In genomic region chr14:49861581-49861922, GRCh38 we compare ENCODE assay signal across 9 cellular contexts. TPM values are rescaled to one million over a fixed set of nuclear protein-coding genes. Genes with fewer than 3 reads are reported as not detected.
DNase-seq lines count a peak whose midpoint lies in the region; ATAC-seq and TF ChIP-seq lines count a peak whose summit lies in the region.
"Had no signal": no experiment of that assay in that cellular context is flagged by ENCODE, and none has a peak within 500 bp of the region (broad histone marks: within the 10 kb centered on the region; RNA-seq: fewer than 3 reads in every experiment).

No MANE protein-coding gene starts in this region.

- TF ChIP-seq EP300 in esophagus muscularis mucosa (IDR thresholded peaks at IDR 0.05) = no peak

- intact Hi-C loops in esophagus muscularis mucosa (cut with DNase I) = no loop called here

- no peaks in the 10 kb centered on the region for H3K27me3 ChIP-seq in esophagus muscularis mucosa
- no peaks in the 10 kb centered on the region for H3K27me3 ChIP-seq in muscle layer of duodenum (ENCODE audit: low read depth, low read length)

- H3K27me3 Mint-ChIP-seq in stimulated activated naive B cell treated with anti-CD40 and anti-IgM and Interleukin-4, amounts not matched to agents 10 μg/mL and 1 μg/mL and 100 μg/mL, for 72 hours = peaks cover 0 to 5% of the 10 kb centered on the region in 2 donors

- ATAC-seq in HG02610 (IDR thresholded peaks at IDR 0.05; ENCODE audit: unreplicated experiment) = peak; percentile 20
- ATAC-seq in stimulated activated naive B cell treated with anti-CD40 and anti-IgM and Interleukin-4, amounts not matched to agents 10 μg/mL and 1 μg/mL and 100 μg/mL, for 72 hours (replicated peaks) = peak; percentile 26 to 37
- ATAC-seq in GM21390 (IDR thresholded peaks at IDR 0.05; ENCODE audit: unreplicated experiment) = no peak

- H3K4me3 ChIP-seq in esophagus muscularis mucosa (peak overlapping the region; percentile 62 to 78 (median 74)), muscle layer of duodenum (ENCODE audit: low read depth in 1 of 2, low read length in 2 of 2) (peak overlapping the region; percentile 77 to 91)

- TF ChIP-seq CTCF in esophagus muscularis mucosa (IDR thresholded peaks at IDR 0.05) = no peak

- H3K9me3 Mint-ChIP-seq in stimulated activated naive B cell treated with anti-CD40 and anti-IgM and Interleukin-4, amounts not matched to agents 10 μg/mL and 1 μg/mL and 100 μg/mL, for 72 hours = peaks cover 0 to 3% of the 10 kb centered on the region in 2 donors
- H3K9me3 Mint-ChIP-seq: activated naive CD4-positive, alpha-beta T cell treated with anti-CD3 and anti-CD28 coated beads, Interleukin-2, amount 50 U/mL, for 24 hours had no signal

- DNase-seq in DMS 273 treated with DMSO at 0.1 percent for 48 hours (lab: John Stamatoyannopoulos, UW) (peak; percentile 84), NOMO-1 treated with dmso at 0.1 percent for 144 hours (lab: John Stamatoyannopoulos, UW; ENCODE audit: unreplicated experiment) (peak; percentile 70), activated T-cell treated with anti-CD3 and anti-CD28 coated beads for 1 hour (ENCODE audit: low read depth) (peak; percentile 48), esophagus muscularis mucosa (ENCODE audit: extremely low spot score) (peak; percentile 92)
- DNase-seq in stimulated activated naive B cell treated with anti-CD40 and anti-IgM and Interleukin-4, amounts not matched to agents 10 μg/mL and 1 μg/mL and 100 μg/mL, for 72 hours = peak; percentile 62

- no peak overlapping the region for H3K27ac Mint-ChIP-seq in stimulated activated naive B cell treated with anti-CD40 and anti-IgM and Interleukin-4, amounts not matched to agents 10 μg/mL and 1 μg/mL and 100 μg/mL, for 72 hours
- H3K27ac Mint-ChIP-seq: activated naive CD4-positive, alpha-beta T cell treated with anti-CD3 and anti-CD28 coated beads, Interleukin-2, amount 50 U/mL, for 24 hours had no signal

- peaks cover 1 to 12% of the 10 kb centered on the region in 2 donors for H3K36me3 Mint-ChIP-seq in stimulated activated naive B cell treated with anti-CD40 and anti-IgM and Interleukin-4, amounts not matched to agents 10 μg/mL and 1 μg/mL and 100 μg/mL, for 72 hours
- H3K36me3 Mint-ChIP-seq: activated naive CD4-positive, alpha-beta T cell treated with anti-CD3 and anti-CD28 coated beads, Interleukin-2, amount 50 U/mL, for 24 hours had no signal

- peak overlapping the region; percentile 96 to 99 (median 98) for H3K27ac ChIP-seq in esophagus muscularis mucosa (replicated peaks in 1 of 4)
- H3K27ac ChIP-seq in muscle layer of duodenum (ENCODE audit: low read length) = peak overlapping the region; percentile 100

- H3K4me1 ChIP-seq in esophagus muscularis mucosa (peaks cover 5 to 42% (median 36%) of the 10 kb centered on the region in 4 donors), muscle layer of duodenum (ENCODE audit: control insufficient read depth in 1 of 2, insufficient read depth in 2 of 2, low read length in 2 of 2) (peaks cover 4 to 5% of the 10 kb centered on the region in 2 donors)

- TF ChIP-seq POLR2A in esophagus muscularis mucosa (IDR thresholded peaks at IDR 0.05; ENCODE audit: low read depth) = peak; percentile 2

- H3K9me3 ChIP-seq in esophagus muscularis mucosa (no peaks in the 10 kb centered on the region), muscle layer of duodenum (ENCODE audit: control insufficient read depth in 1 of 2, low read length in 2 of 2) (no peaks in the 10 kb centered on the region)

- H3K4me1 Mint-ChIP-seq in stimulated activated naive B cell treated with anti-CD40 and anti-IgM and Interleukin-4, amounts not matched to agents 10 μg/mL and 1 μg/mL and 100 μg/mL, for 72 hours = peaks cover 18 to 31% of the 10 kb centered on the region in 2 donors

- H3K36me3 ChIP-seq in esophagus muscularis mucosa (no peaks in the 10 kb centered on the region), muscle layer of duodenum (ENCODE audit: control insufficient read depth in 1 of 2, insufficient read depth in 2 of 2, low read length in 2 of 2) (peaks cover 0 to 13% of the 10 kb centered on the region in 2 donors)

- 2% methylated on average over 13 of the region's 13 CpGs for WGBS in esophagus muscularis mucosa

- no peak overlapping the region for H3K4me3 Mint-ChIP-seq in stimulated activated naive B cell treated with anti-CD40 and anti-IgM and Interleukin-4, amounts not matched to agents 10 μg/mL and 1 μg/mL and 100 μg/mL, for 72 hours
- H3K4me3 Mint-ChIP-seq: activated naive CD4-positive, alpha-beta T cell treated with anti-CD3 and anti-CD28 coated beads, Interleukin-2, amount 50 U/mL, for 24 hours had no signal

RNA-seq across cellular contexts. Expression of gene NEMF, which starts 9.0 kb away (rescaled TPM):
- total RNA-seq in esophagus muscularis mucosa = 10 to 100 TPM; 40.6 to 71.0 (median 56.4) TPM

RNA-seq across cellular contexts. Expression of gene ARF6, which starts 31.3 kb away (rescaled TPM):
- total RNA-seq in esophagus muscularis mucosa = 10 to 100 TPM; 41.5 to 66.4 (median 51.7) TPM
